24 cellular contexts compared by ENCODE assay signal in the genomic region with DNA sequence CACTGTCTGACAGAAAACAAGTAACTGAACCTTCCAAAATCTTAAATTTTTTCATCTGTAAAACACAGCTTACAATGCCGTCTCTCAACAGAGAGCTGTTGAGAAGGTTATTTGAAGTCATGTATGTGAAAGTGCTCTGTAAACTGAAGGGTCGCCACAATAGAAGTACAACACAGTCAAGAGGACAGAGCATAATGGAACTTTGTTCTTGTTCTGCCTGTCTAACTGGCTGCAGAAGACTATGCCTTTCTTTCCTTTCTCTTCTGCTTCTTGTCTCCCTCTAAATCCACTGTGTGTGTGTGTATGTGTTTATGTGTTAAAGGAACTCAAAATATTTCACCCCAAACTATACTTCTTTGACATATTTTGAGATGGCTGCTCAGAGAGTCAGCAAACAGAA.
"Had no signal": no experiment of that assay in that cellular context is flagged by ENCODE, and none has a peak within 500 bp of the region (broad histone marks: within the 10 kb centered on the region; RNA-seq: fewer than 3 reads in every experiment).

No MANE protein-coding gene starts in this region.

- H3K27ac ChIP-seq: epithelial cell of prostate, esophagus muscularis mucosa, gastroesophageal sphincter, neural progenitor cell, ovary, suprapubic skin, thyroid gland, upper lobe of left lung, uterus had no signal

- H2AFZ ChIP-seq: neural progenitor cell had no signal

- DNase-seq: effector memory CD8-positive, alpha-beta T cell; head of caudate nucleus; hippocampal formation; left colon; left ventricle myocardium superior; mesendoderm; mucosa of descending colon; naive thymus-derived CD8-positive, alpha-beta T cell; nucleus accumbens; ovary; right cardiac atrium; stimulated activated CD4-positive, alpha-beta T cell treated with anti-CD3 and anti-CD28 coated beads, Interleukin-4, amount 100 ng/mL, for 1 hour; stimulated activated CD8-positive, alpha-beta memory T cell treated with anti-CD3 and anti-CD28 coated beads, Interleukin-4, amount 100 ng/mL, for 48 hours; stimulated activated naive CD8-positive, alpha-beta T cell treated with anti-CD3 and anti-CD28 coated beads, Interleukin-15, Interleukin-2, amounts not matched to agents 100 U/mL and 50 U/mL, for 24 hours; thyroid gland; upper lobe of left lung; uterus had no signal

- ATAC-seq: effector memory CD8-positive, alpha-beta T cell; gastroesophageal sphincter; left colon; left ventricle myocardium superior; mucosa of descending colon; naive thymus-derived CD8-positive, alpha-beta T cell; right cardiac atrium; stimulated activated effector memory CD8-positive, alpha-beta T cell treated with anti-CD3 and anti-CD28 coated beads, Interleukin-12 subunit alpha, Interleukin-12 subunit beta, amount 100 ng/mL, for 72 hours; stimulated activated naive CD8-positive, alpha-beta T cell treated with anti-CD3 and anti-CD28 coated beads, Interleukin-15, Interleukin-2, amounts not matched to agents 100 U/mL and 50 U/mL, for 24 hours had no signal

- H3K36me3 ChIP-seq: esophagus muscularis mucosa, gastroesophageal sphincter, neural progenitor cell, ovary, suprapubic skin, thyroid gland, upper lobe of left lung, uterus had no signal

- H3K4me1 ChIP-seq: esophagus muscularis mucosa, gastroesophageal sphincter, thyroid gland, upper lobe of left lung, uterus had no signal

- H3K4me3 ChIP-seq: esophagus muscularis mucosa, gastroesophageal sphincter, lung, mucosa of descending colon, neural progenitor cell, ovary, suprapubic skin, thyroid gland, upper lobe of left lung, uterus had no signal

- H3K9ac ChIP-seq: neural progenitor cell had no signal

- H3K9me3 ChIP-seq: esophagus muscularis mucosa, mucosa of descending colon, ovary, suprapubic skin, thyroid gland, upper lobe of left lung, uterus had no signal

- H3K27me3 ChIP-seq: esophagus muscularis mucosa, gastroesophageal sphincter, neural progenitor cell, ovary, suprapubic skin, thyroid gland, upper lobe of left lung, uterus had no signal

- H3K4me2 ChIP-seq: neural progenitor cell had no signal
